In genomic region chr14:30681752-30682355, GRCh38 we compare ENCODE assay signal across 9 cellular contexts. TPM values are rescaled to one million over a fixed set of nuclear protein-coding genes. Genes with fewer than 3 reads are reported as not detected.
DNase-seq lines count a peak whose midpoint lies in the region; ATAC-seq and TF ChIP-seq lines count a peak whose summit lies in the region.
"Had no signal": no experiment of that assay in that cellular context is flagged by ENCODE, and none has a peak within 500 bp of the region (broad histone marks: within the 10 kb centered on the region; RNA-seq: fewer than 3 reads in every experiment).

No MANE protein-coding gene starts in this region.

- intact Hi-C loops in left colon (cut with DNase I, micrococcal nuclease), result no loop called here

- ATAC-seq in left colon, result no peak

- TF ChIP-seq CTCF in C4-2B (conservative IDR thresholded peaks at IDR 0.05) (peak; percentile 69), VCaP (conservative IDR thresholded peaks at IDR 0.05) (peak; percentile 59)

- DNase-seq in HT-29 (ENCODE audit: low spot score) (peak; percentile 10), kidney tubule cell (ENCODE audit: low spot score) (peak; percentile 14), NOMO-1 treated with DMSO at 0.1 percent for 48 hours (lab: John Stamatoyannopoulos, UW; ENCODE audit: unreplicated experiment) (no peak), MV-4-11 (lab: John Stamatoyannopoulos, UW) (no peak), middle frontal gyrus (ENCODE audit: extremely low spot score, low spot score) (no peak), left colon (no peak)
- DNase-seq: SJCRH30 had no signal

- no peak overlapping the region for H3K27ac ChIP-seq in C4-2B
- no peak overlapping the region for H3K27ac ChIP-seq in VCaP
- H3K27ac ChIP-seq: SJCRH30 had no signal

RNA-seq across cellular contexts. Expression of gene SCFD1, which starts 59.7 kb away (rescaled TPM):
- total RNA-seq in HT-29 (2014; rRNA removed; shearing (Covaris generic)), result 30.6 and 41.0 TPM in 2 replicates
- total RNA-seq in left colon, result 10 to 100 TPM; 77.8 to 79.1 TPM

Comparison
In these comparisons a context has a peak if more than half of its experiments do, and no peak if none do; other contexts are left out.
1. DNase-seq: peak in HT-29 (single experiment) and kidney tubule cell (single experiment); none in NOMO-1 treated with DMSO at 0.1 percent for 48 hours (single experiment), MV-4-11 (single experiment), middle frontal gyrus (single experiment) and left colon (0 of 2).